In the genomic region with DNA sequence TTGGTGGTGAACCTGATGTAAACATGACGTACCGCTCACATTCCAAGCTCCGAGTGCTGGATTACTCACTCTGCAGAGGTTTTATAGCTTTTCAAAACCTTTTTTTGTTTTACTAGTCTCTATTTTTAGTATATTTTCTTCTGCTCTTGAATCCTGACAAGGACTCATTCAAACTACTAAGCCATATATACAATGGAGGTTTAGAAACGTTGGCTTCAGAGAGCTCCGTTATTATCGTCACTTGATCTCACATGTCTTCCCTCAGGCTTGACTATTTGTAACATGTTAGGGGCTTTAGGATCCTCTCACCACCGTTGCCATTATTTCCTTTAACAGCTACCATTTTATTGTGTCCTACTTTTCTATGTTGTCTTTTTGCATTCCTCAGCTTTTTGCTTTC, we compare ENCODE assay signal across 25 cellular contexts.
"Had no signal": no experiment of that assay in that cellular context is flagged by ENCODE, and none has a peak within 500 bp of the region (broad histone marks: within the 10 kb centered on the region; RNA-seq: fewer than 3 reads in every experiment).

No MANE protein-coding gene starts in this region.

- H3K27ac ChIP-seq: esophagus squamous epithelium, left lung, ovary, psoas muscle, sigmoid colon, testis, tibial artery, uterus had no signal

- H3K27me3 ChIP-seq: esophagus squamous epithelium, left lung, ovary, sigmoid colon, testis, tibial artery, uterus had no signal

- DNase-seq: cortex of kidney; effector memory CD8-positive, alpha-beta T cell; erythroblast; esophagus squamous epithelium; kidney; left cardiac atrium; left lung; mesenchymal stem cell; midbrain; naive thymus-derived CD4-positive, alpha-beta T cell; nucleus accumbens; ovary; posterior cingulate gyrus; psoas muscle; right cardiac atrium; sigmoid colon; stimulated activated CD4-positive, alpha-beta T cell treated with anti-CD3 and anti-CD28 coated beads, Interleukin-2, amount 100 ng/mL, for 24 hours; stimulated activated CD4-positive, alpha-beta T cell treated with anti-CD3 and anti-CD28 coated beads, Interleukin-4, amount 100 ng/mL, for 4 hours; stimulated activated naive CD8-positive, alpha-beta T cell treated with anti-CD3 and anti-CD28 coated beads, Interleukin-15, Interleukin-2, amounts not matched to agents 100 U/mL and 50 U/mL, for 24 hours; substantia nigra; testis; tibial artery; uterus had no signal

- H3K9me3 ChIP-seq: esophagus squamous epithelium, ovary, psoas muscle, sigmoid colon, testis, tibial artery, uterus had no signal

- H3K36me3 ChIP-seq: esophagus squamous epithelium, left lung, ovary, sigmoid colon, tibial artery, uterus had no signal

- H3K4me1 ChIP-seq: esophagus squamous epithelium, left lung, psoas muscle, sigmoid colon, testis, tibial artery, uterus had no signal

- FAIRE-seq: endometrium, frontal cortex, kidney had no signal

- H3K4me3 ChIP-seq: esophagus squamous epithelium, left lung, ovary, psoas muscle, sigmoid colon, testis, tibial artery, uterus had no signal
